In genomic region chr11:10454902-10455631, GRCh38 we compare ENCODE assay signal across 8 cellular contexts. TPM values are rescaled to one million over a fixed set of nuclear protein-coding genes. Genes with fewer than 3 reads are reported as not detected.
DNase-seq lines count a peak whose midpoint lies in the region; ATAC-seq and TF ChIP-seq lines count a peak whose summit lies in the region.

Gene AMPD3 (plus strand): TSS chr11:10455264. CDS start chr11:10461520, 6,256 bp downstream.

- DNase-seq in EH (ENCODE audit: low read depth) (peak; percentile 94), NCI-H524 (lab: John Stamatoyannopoulos, UW) (peak; percentile 89 to 96), adrenal gland (peak; percentile 76 to 93 (median 90)), kidney tubule cell (ENCODE audit: low spot score) (peak; percentile 95), cerebellar cortex (ENCODE audit: low spot score) (no peak)
- peak; percentile 58 for DNase-seq in stimulated activated naive CD8-positive, alpha-beta T cell treated with anti-CD3 and anti-CD28 coated beads, Interleukin-15, Interleukin-2, amounts not matched to agents 100 U/mL and 50 U/mL, for 24 hours

- WGBS in adrenal gland, 4 donors, result 34 to 44% (median 41%) methylated on average over 6 to 11 of the region's 11 CpGs

- TF ChIP-seq CTCF in adrenal gland (IDR thresholded peaks at IDR 0.05), result no peak

- no peaks in the 10 kb centered on the region for H3K9me3 ChIP-seq in adrenal gland (replicated peaks in 1 of 3)

- H3K36me3 ChIP-seq in adrenal gland (replicated peaks in 1 of 2), result no peaks in the 10 kb centered on the region

- peaks cover 25 to 61% of the 10 kb centered on the region in 2 donors for H3K4me1 ChIP-seq in adrenal gland (replicated peaks in 1 of 2)

- ATAC-seq in HG02588 (IDR thresholded peaks at IDR 0.05; ENCODE audit: unreplicated experiment), result peak; percentile 27
- peak; percentile 51 for ATAC-seq in stimulated activated naive CD8-positive, alpha-beta T cell treated with anti-CD3 and anti-CD28 coated beads, Interleukin-15, Interleukin-2, amounts not matched to agents 100 U/mL and 50 U/mL, for 24 hours
- ATAC-seq in GM21619 (IDR thresholded peaks at IDR 0.05; ENCODE audit: unreplicated experiment), result no peak

- peak within 1 kb of the TSS; percentile 73 to 95 (median 90) for H3K27ac ChIP-seq in adrenal gland

- H3K4me3 ChIP-seq in adrenal gland, result peak within 1 kb of the TSS in 2 of 4 donors; percentile 4 to 50

- peak; percentile 51 to 92 for TF ChIP-seq POLR2A in adrenal gland (IDR thresholded peaks at IDR 0.05)

- H3K27me3 ChIP-seq in adrenal gland, result no peaks in the 10 kb centered on the region

- intact Hi-C loops in adrenal gland (cut with DNase I), result no loop called here

RNA-seq across cellular contexts. Expression of gene AMPD3, which starts in this region (rescaled TPM):
- 10 to 100 TPM; 16.9 to 64.1 (median 45.7) TPM for total RNA-seq in adrenal gland
- polyA plus RNA-seq in adrenal gland, result 10 to 100 TPM; 16.5 to 26.0 (median 18.7) TPM
